Comparison of ENCODE assay signal across 22 cellular contexts in genomic region chr19:1007399-1007745, GRCh38. TPM values are rescaled to one million over a fixed set of nuclear protein-coding genes. Genes with fewer than 3 reads are reported as not detected.
DNase-seq lines count a peak whose midpoint lies in the region; ATAC-seq and TF ChIP-seq lines count a peak whose summit lies in the region.
"Had no signal": no experiment of that assay in that cellular context is flagged by ENCODE, and none has a peak within 500 bp of the region (broad histone marks: within the 10 kb centered on the region; RNA-seq: fewer than 3 reads in every experiment).

No MANE protein-coding gene starts in this region.

- no peaks in the 10 kb centered on the region for H3K9me3 ChIP-seq in HEK293 (ENCODE audit: control insufficient read depth, insufficient read depth, low read depth, low read length)

- no peak overlapping the region for H3K27ac ChIP-seq in HEK293 (ENCODE audit: extremely low read depth, low read depth, low read length)
- H3K27ac ChIP-seq: GM23248 had no signal

- no peaks in the 10 kb centered on the region for H3K4me1 ChIP-seq in HEK293 (ENCODE audit: control insufficient read depth, insufficient read depth, low read length)

- POLR2A ChIA-PET in HEK293 (lab: Yijun Ruan, JAX) (interaction anchor here (1.3 kb wide), 1 partner anchor 8 kb away, joined by 4 read pairs; no protein-coding TSS in a partner anchor), WTC11 (lab: Charles Lee) (no interaction called here)

- no peaks in the 10 kb centered on the region for H3K4me1 Mint-ChIP-seq in WTC11
- H3K4me1 Mint-ChIP-seq in effector memory CD8-positive, alpha-beta T cell (ENCODE audit: low read depth in 2 of 2) = peaks cover 1 to 10% of the 10 kb centered on the region in 2 donors
- peaks cover 12% of the 10 kb centered on the region for H3K4me1 Mint-ChIP-seq in stimulated activated effector memory CD8-positive, alpha-beta T cell treated with anti-CD3 and anti-CD28 coated beads, Interleukin-12 subunit alpha, Interleukin-12 subunit beta, amount 100 ng/mL, for 72 hours

- peaks cover 0 to 25% of the 10 kb centered on the region in 2 experiments; a peak in 1 of 3 replicates for H3K36me3 ChIP-seq in HEK293 (ENCODE audit: control insufficient read depth in 2 of 2, insufficient read depth in 1 of 2, low read length in 2 of 2)

- H3K36me3 Mint-ChIP-seq in WTC11 = 0 out of 2 replicates have a peak, but pooled peaks cover 7% of the 10 kb centered on the region
- H3K36me3 Mint-ChIP-seq in effector memory CD8-positive, alpha-beta T cell (ENCODE audit: insufficient read depth) = peaks cover 36% of the 10 kb centered on the region
- peaks cover 32% of the 10 kb centered on the region for H3K36me3 Mint-ChIP-seq in stimulated activated effector memory CD8-positive, alpha-beta T cell treated with anti-CD3 and anti-CD28 coated beads, Interleukin-12 subunit alpha, Interleukin-12 subunit beta, amount 100 ng/mL, for 72 hours

- no peak for TF ChIP-seq CTCF in HEK293 (tag by site-specific recombination; IDR thresholded peaks at IDR 0.05)
- no peak for TF ChIP-seq CTCF in WTC11 (IDR thresholded peaks at IDR 0.05)

- H3K27me3 Mint-ChIP-seq in WTC11 (ENCODE audit: low read depth) = peaks cover 6% of the 10 kb centered on the region; the same call in 1 of the 2 replicates
- H3K27me3 Mint-ChIP-seq in effector memory CD8-positive, alpha-beta T cell = peaks cover 6 to 7% of the 10 kb centered on the region in 2 donors

- no peak overlapping the region for H3K4me3 ChIP-seq in HEK293 (ENCODE audit: low read depth, low read length)
- H3K4me3 ChIP-seq: GM23248 had no signal

- ATAC-seq in WTC11 (no peak), GM21619 (IDR thresholded peaks at IDR 0.05; ENCODE audit: unreplicated experiment) (no peak)
- no peak for ATAC-seq in effector memory CD8-positive, alpha-beta T cell (replicated peaks)
- no peak for ATAC-seq in stimulated activated effector memory CD8-positive, alpha-beta T cell treated with anti-CD3 and anti-CD28 coated beads, Interleukin-12 subunit alpha, Interleukin-12 subunit beta, amount 100 ng/mL, for 72 hours

- no peak overlapping the region for H3K4me3 Mint-ChIP-seq in WTC11
- no peak overlapping the region for H3K4me3 Mint-ChIP-seq in effector memory CD8-positive, alpha-beta T cell
- no peak overlapping the region for H3K4me3 Mint-ChIP-seq in stimulated activated effector memory CD8-positive, alpha-beta T cell treated with anti-CD3 and anti-CD28 coated beads, Interleukin-12 subunit alpha, Interleukin-12 subunit beta, amount 100 ng/mL, for 72 hours
- H3K4me3 Mint-ChIP-seq: CD4-positive, alpha-beta memory T cell had no signal

- DNase-seq in WTC11 (ENCODE audit: low spot score) (no peak), SW480 (ENCODE audit: low spot score) (no peak), dedifferentiated amniotic fluid mesenchymal stem cell (ENCODE audit: extremely low spot score) (no peak), MV-4-11 (lab: John Stamatoyannopoulos, UW) (no peak)
- DNase-seq in effector memory CD8-positive, alpha-beta T cell = no peak
- no peak for DNase-seq in stimulated activated effector memory CD8-positive, alpha-beta T cell treated with anti-CD3 and anti-CD28 coated beads, Interleukin-12 subunit alpha, Interleukin-12 subunit beta, amount 100 ng/mL, for 72 hours (ENCODE audit: low spot score in 2 of 2)
- DNase-seq: C1 segment of cervical spinal cord; Calu3; CD4-positive, alpha-beta memory T cell; COR-L47; DMS79 treated with DMSO at 0.1 percent for 48 hours; GF-D8; GM23248; HCEC 1CT had no signal

- H3K27ac Mint-ChIP-seq in WTC11 = no peak overlapping the region
- H3K27ac Mint-ChIP-seq in effector memory CD8-positive, alpha-beta T cell = peak overlapping the region; percentile 76 to 81
- peak overlapping the region; percentile 52 for H3K27ac Mint-ChIP-seq in stimulated activated effector memory CD8-positive, alpha-beta T cell treated with anti-CD3 and anti-CD28 coated beads, Interleukin-12 subunit alpha, Interleukin-12 subunit beta, amount 100 ng/mL, for 72 hours

- H3K9me3 Mint-ChIP-seq in WTC11 = no peaks in the 10 kb centered on the region
- H3K9me3 Mint-ChIP-seq in effector memory CD8-positive, alpha-beta T cell = no peaks in the 10 kb centered on the region
- no peaks in the 10 kb centered on the region for H3K9me3 Mint-ChIP-seq in stimulated activated effector memory CD8-positive, alpha-beta T cell treated with anti-CD3 and anti-CD28 coated beads, Interleukin-12 subunit alpha, Interleukin-12 subunit beta, amount 100 ng/mL, for 72 hours
- H3K9me3 Mint-ChIP-seq: CD4-positive, alpha-beta memory T cell had no signal

- CTCF ChIA-PET in HEK293 (lab: Yijun Ruan, JAX) (no interaction called here), WTC11 (lab: Charles Lee) (no interaction called here)

TF ChIP-seq in HEK293, 187 proteins besides CTCF, POLR2A, EP300 and RAD21 (continues in another document):
- TF ChIP-seq KLF1 (tag by site-specific recombination; IDR thresholded peaks at IDR 0.05) (peak; percentile 2; the same call in 1 of the 2 replicates), HOXD13 (CRISPR knock-in tag; IDR thresholded peaks at IDR 0.05; ENCODE audit: borderline replicate concordance) (no peak), ZNF600 (tag by site-specific recombination; IDR thresholded peaks at IDR 0.05) (no peak), FEZF1 (tag by site-specific recombination; IDR thresholded peaks at IDR 0.05) (no peak), GLIS1 (tag by site-specific recombination; IDR thresholded peaks at IDR 0.05) (no peak)
- TF ChIP-seq, protein P1, sequence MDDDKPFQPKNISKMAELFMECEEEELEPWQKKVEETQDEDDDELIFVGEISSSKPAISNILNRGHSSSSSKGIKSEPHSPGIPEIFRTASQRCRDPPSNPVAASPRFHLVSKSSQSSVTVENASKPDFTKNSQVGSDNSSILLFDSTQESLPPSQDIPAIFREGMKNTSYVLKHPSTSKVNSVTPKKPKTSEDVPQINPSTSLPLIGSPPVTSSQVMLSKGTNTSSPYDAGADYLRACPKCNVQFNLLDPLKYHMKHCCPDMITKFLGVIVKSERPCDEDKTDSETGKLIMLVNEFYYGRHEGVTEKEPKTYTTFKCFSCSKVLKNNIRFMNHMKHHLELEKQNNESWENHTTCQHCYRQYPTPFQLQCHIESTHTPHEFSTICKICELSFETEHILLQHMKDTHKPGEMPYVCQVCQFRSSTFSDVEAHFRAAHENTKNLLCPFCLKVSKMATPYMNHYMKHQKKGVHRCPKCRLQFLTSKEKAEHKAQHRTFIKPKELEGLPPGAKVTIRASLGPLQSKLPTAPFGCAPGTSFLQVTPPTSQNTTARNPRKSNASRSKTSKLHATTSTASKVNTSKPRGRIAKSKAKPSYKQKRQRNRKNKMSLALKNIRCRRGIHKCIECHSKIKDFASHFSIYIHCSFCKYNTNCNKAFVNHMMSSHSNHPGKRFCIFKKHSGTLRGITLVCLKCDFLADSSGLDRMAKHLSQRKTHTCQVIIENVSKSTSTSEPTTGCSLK (tag by site-specific recombination; IDR thresholded peaks at IDR 0.05) = no peak

TF ChIP-seq in WTC11, 78 proteins besides CTCF, POLR2A, EP300 and RAD21:
- TF ChIP-seq TCF7 (CRISPR knock-in tag; IDR thresholded peaks at IDR 0.05; ENCODE audit: low read depth) (no peak), ZSCAN18 (CRISPR knock-in tag; IDR thresholded peaks at IDR 0.05) (no peak), RELA (CRISPR knock-in tag; IDR thresholded peaks at IDR 0.05; ENCODE audit: borderline replicate concordance) (0 out of 2 replicates have a peak, but pooled peaks have one; percentile 29)

RNA-seq across cellular contexts. Expression of gene GRIN3B, which starts 7.2 kb away (rescaled TPM):
- 1.9 to 2.5 TPM (median 2.4 TPM) in 3 replicates for total RNA-seq in WTC11 (2021)
- total RNA-seq: A172; A673; Calu3; CD4-positive, alpha-beta memory T cell; Daoy had no signal

RNA-seq across cellular contexts. Expression of gene TMEM259, which starts 13.6 kb away (rescaled TPM):
- 176 to 202 TPM (median 191 TPM) in 3 replicates for total RNA-seq in WTC11 (2021)

RNA-seq across cellular contexts. Expression of gene RNU6-2, which starts 13.9 kb away (rescaled TPM):
- not detected in 3 replicates for total RNA-seq in WTC11 (2021)
- total RNA-seq: A172; A673; Calu3; CD4-positive, alpha-beta memory T cell; Daoy; G401; GM23248; H1; H7 had no signal

RNA-seq across cellular contexts. Expression of gene CNN2, which starts 19.0 kb away (rescaled TPM):
- 387 to 391 TPM (median 390 TPM) in 3 replicates for total RNA-seq in WTC11 (2021)

RNA-seq across cellular contexts. Expression of gene WDR18, which starts 23.2 kb away (rescaled TPM):
- 140 to 147 TPM (median 146 TPM) in 3 replicates for total RNA-seq in WTC11 (2021)
